8 cellular contexts compared by ENCODE assay signal in genomic region chrX:75155830-75156525, GRCh38. TPM values are rescaled to one million over a fixed set of nuclear protein-coding genes. Genes with fewer than 3 reads are reported as not detected.
DNase-seq lines count a peak whose midpoint lies in the region; ATAC-seq, FAIRE-seq and TF ChIP-seq lines count a peak whose summit lies in the region.

ABCB7 (minus strand) TSS chrX:75156283; CDS start chrX:75156272, 11 bp downstream.

- TF ChIP-seq CTCF in AG04449 (IDR thresholded peaks at IDR 0.05; ENCODE audit: insufficient read depth, low read length, missing control alignments) (peak; percentile 26), chondrocyte (IDR thresholded peaks at IDR 0.05) (peak; percentile 62), kidney (IDR thresholded peaks at IDR 0.05; ENCODE audit: borderline replicate concordance, extremely low read depth, insufficient read depth) (no peak)

- H3K9ac ChIP-seq in kidney (ENCODE audit: low read length in 2 of 2) = peak within 1 kb of the TSS; percentile 79 to 86

- H3K27ac ChIP-seq in kidney (ENCODE audit: low read depth in 2 of 2, low read length in 2 of 2) = peak within 1 kb of the TSS; percentile 80 to 82

- peaks cover 0 to 6% of the 10 kb centered on the region in 2 donors for H3K4me1 ChIP-seq in kidney (ENCODE audit: control insufficient read depth in 1 of 2, insufficient read depth in 1 of 2, low read depth in 1 of 2, low read length in 2 of 2)

- CTCF ChIA-PET in AG04449 (lab: Yijun Ruan, JAX) = interaction anchor here (1.2 kb wide), 1 partner anchor 38 kb away, joined by 3 read pairs; no protein-coding TSS in a partner anchor

- H3K4me3 Mint-ChIP-seq in chondrocyte (ENCODE audit: unreplicated experiment) = peak within 1 kb of the TSS; percentile 84

- H3K9me3 ChIP-seq in kidney (ENCODE audit: control insufficient read depth in 1 of 2, low read length in 2 of 2) = no peaks in the 10 kb centered on the region

- ATAC-seq in GM18870 (IDR thresholded peaks at IDR 0.05; ENCODE audit: unreplicated experiment) (peak; percentile 74), HG03139 (IDR thresholded peaks at IDR 0.05; ENCODE audit: unreplicated experiment) (peak; percentile 90)

- H3K9me3 Mint-ChIP-seq in chondrocyte (ENCODE audit: low read depth) = no peaks in the 10 kb centered on the region

- H3K36me3 ChIP-seq in kidney (ENCODE audit: control insufficient read depth in 1 of 2, insufficient read depth in 2 of 2, low read length in 2 of 2) = no peaks in the 10 kb centered on the region

- H3K36me3 Mint-ChIP-seq in chondrocyte (ENCODE audit: low read depth) = no peaks in the 10 kb centered on the region

- peak; percentile 19 for FAIRE-seq in kidney (lab: Jason Lieb, UNC)

- peak within 1 kb of the TSS; percentile 90 for H3K27ac Mint-ChIP-seq in chondrocyte (ENCODE audit: unreplicated experiment)

- POLR2A ChIA-PET in AG04449 (lab: Yijun Ruan, JAX) = no interaction called here

- intact Hi-C loops in kidney (cut with DNase I) = no loop called here

- H3K4me3 ChIP-seq in AG04449 (ENCODE audit: low read depth, low read length) (peak within 1 kb of the TSS; percentile 69), kidney (ENCODE audit: low read length in 2 of 2) (peak within 1 kb of the TSS; percentile 91 to 96)

- H3K27me3 Mint-ChIP-seq in chondrocyte (ENCODE audit: low read depth) = no peaks in the 10 kb centered on the region

- DNase-seq in AG04449 (ENCODE audit: low read depth, low spot score) = peak; percentile 4
- peak; percentile 84 for DNase-seq in NCI-H2227 treated with DMSO at 0.1 percent for 48 hours (lab: John Stamatoyannopoulos, UW)
- DNase-seq in activated CD4-positive, CD25-positive, alpha-beta regulatory T cell treated with anti-CD3 and anti-CD28 coated beads, Interleukin-2, amount 50 U/mL, for 16 hours (ENCODE audit: low read depth, low spot score) = peak; percentile 28
- no peak for DNase-seq in chondrocyte (ENCODE audit: low spot score)
- peak; percentile 76 for DNase-seq in kidney
- peak; percentile 8 to 21 for DNase-seq in stimulated activated CD4-positive, alpha-beta T cell treated with anti-CD3 and anti-CD28 coated beads, Interleukin-15, amount 100 ng/mL, for 1 hour (ENCODE audit: low read depth in 1 of 2, low spot score in 1 of 2)

- H3K4me1 Mint-ChIP-seq in chondrocyte (ENCODE audit: low read depth) = peaks cover 18% of the 10 kb centered on the region

RNA-seq across cellular contexts. Expression of gene ABCB7, which starts in this region (rescaled TPM):
- 10.5 to 17.4 TPM (median 12.3 TPM) in 3 replicates for total RNA-seq in chondrocyte
- 21.0 TPM for total RNA-seq in kidney
- 13.8 TPM for polyA plus RNA-seq in kidney (ENCODE audit: insufficient read depth, low read depth, low replicate concordance)
